In the genomic region with DNA sequence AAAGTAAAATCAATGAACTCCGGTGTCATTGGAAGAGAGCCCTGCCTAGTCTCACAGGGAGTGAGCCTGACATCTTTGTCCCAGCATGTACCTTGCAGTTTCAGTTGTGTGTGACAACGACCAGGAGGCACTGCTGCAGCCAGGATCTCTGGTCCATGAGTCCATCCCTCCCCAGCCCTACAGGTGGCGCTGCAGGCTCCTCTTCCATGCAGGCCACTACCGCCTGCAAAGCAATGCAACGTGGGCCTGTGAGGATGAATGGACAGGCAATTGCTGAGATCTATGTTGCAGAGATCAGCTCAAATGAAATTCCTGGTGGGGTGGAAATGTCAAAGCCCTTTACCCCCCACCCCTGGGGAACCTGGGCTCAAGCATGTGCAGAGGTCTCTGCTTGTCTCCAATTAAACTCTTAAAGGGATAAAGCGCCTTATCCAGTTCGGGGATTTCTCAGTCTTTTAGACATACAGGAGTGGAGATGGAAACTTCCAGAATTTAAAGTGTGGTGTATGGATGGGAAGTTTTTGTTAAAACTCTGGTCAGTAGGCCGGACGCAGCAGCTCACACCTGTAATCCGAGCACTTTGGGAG, we compare ENCODE assay signal across 8 cellular contexts. TPM values are rescaled to one million over a fixed set of nuclear protein-coding genes. Genes with fewer than 3 reads are reported as not detected.
DNase-seq lines count a peak whose midpoint lies in the region; ATAC-seq and TF ChIP-seq lines count a peak whose summit lies in the region.

No MANE protein-coding gene starts in this region.

- no peak overlapping the region for H3K27ac ChIP-seq in CD4-positive, alpha-beta memory T cell (ENCODE audit: low read depth, low read length)
- no peak overlapping the region for H3K27ac ChIP-seq in testis

- no peak overlapping the region for H3K4me3 Mint-ChIP-seq in CD4-positive, alpha-beta memory T cell

- H3K4me1 ChIP-seq in CD4-positive, alpha-beta memory T cell (ENCODE audit: insufficient read depth, low read length) = no peaks in the 10 kb centered on the region
- no peaks in the 10 kb centered on the region for H3K4me1 ChIP-seq in testis

- peaks cover 3 to 6% (median 5%) of the 10 kb centered on the region in 4 donors for H3K4me1 Mint-ChIP-seq in CD4-positive, alpha-beta memory T cell

- TF ChIP-seq CTCF in fibroblast of the aortic adventitia (IDR thresholded peaks at IDR 0.05; ENCODE audit: insufficient read depth, low read length) = peak; percentile 95
- TF ChIP-seq CTCF in testis (IDR thresholded peaks at IDR 0.05) = peak; percentile 68 to 86 (median 81)

- peaks cover 0 to 6% of the 10 kb centered on the region in 2 donors for H3K36me3 Mint-ChIP-seq in CD4-positive, alpha-beta memory T cell

- no peaks in the 10 kb centered on the region for H3K9me3 ChIP-seq in CD4-positive, alpha-beta memory T cell (ENCODE audit: control insufficient read depth in 1 of 2, low read length in 2 of 2)
- no peaks in the 10 kb centered on the region for H3K9me3 ChIP-seq in testis

- no peaks in the 10 kb centered on the region for H3K27me3 Mint-ChIP-seq in CD4-positive, alpha-beta memory T cell

- no peaks in the 10 kb centered on the region for H3K9me3 Mint-ChIP-seq in CD4-positive, alpha-beta memory T cell

- no peak for TF ChIP-seq POLR2A in testis (IDR thresholded peaks at IDR 0.05)

- peak overlapping the region in 2 of 7 donors; percentile 17 to 24 for H3K27ac Mint-ChIP-seq in CD4-positive, alpha-beta memory T cell

- DNase-seq in CD4-positive, alpha-beta memory T cell = peak; percentile 65 to 71 (median 67)
- peak; percentile 75 for DNase-seq in Jurkat, Clone E6-1 (ENCODE audit: low read depth, low spot score)
- DNase-seq in RPMI7951 (ENCODE audit: low read depth) (peak; percentile 80), fibroblast of the aortic adventitia (ENCODE audit: low read depth) (peak; percentile 78), nucleus accumbens (lab: John Stamatoyannopoulos, UW) (peak in 52 of 56 donors; percentile 4 to 87 (median 60)), testis (peak; percentile 94)
- peak; percentile 44 to 57 for DNase-seq in activated T-helper 1 cell treated with anti-CD3 and anti-CD28 coated beads, Interleukin-2, amount 50 U/mL, for 16 hours (ENCODE audit: low read depth in 1 of 2, low spot score in 1 of 2)

- intact Hi-C loops in CD4-positive, alpha-beta memory T cell (cut with micrococcal nuclease) = loop anchor here (1.0 kb wide), 1 partner anchor 79 kb away; no protein-coding TSS in a partner anchor
- intact Hi-C loops in testis (cut with DNase I; ENCODE audit: low total_unique reads) = no loop called here

- H3K4me3 ChIP-seq in CD4-positive, alpha-beta memory T cell (ENCODE audit: low read length in 2 of 2) = no peak overlapping the region
- H3K4me3 ChIP-seq in Jurkat, Clone E6-1 (ENCODE audit: low read length) = no peak overlapping the region
- H3K4me3 ChIP-seq in fibroblast of the aortic adventitia (ENCODE audit: low read depth, low read length) (no peak overlapping the region), testis (no peak overlapping the region)

- CTCF ChIA-PET in CD4-positive, alpha-beta memory T cell (lab: Charles Lee; ENCODE audit: partially characterized antibody) = interaction anchor here (1.0 to 4.9 kb wide), 9 partner anchors 13 to 494 kb away, joined by 3 to 28 read pairs (median 4); no protein-coding TSS in a partner anchor

- peak; percentile 64 for ATAC-seq in GM21367 (IDR thresholded peaks at IDR 0.05; ENCODE audit: unreplicated experiment)

- POLR2A ChIA-PET in CD4-positive, alpha-beta memory T cell (lab: Charles Lee; ENCODE audit: partially characterized antibody) = interaction anchor here (1.4 kb wide), 1 partner anchor 35 kb away, joined by 3 read pairs; a partner anchor contains a TSS

- peaks cover 7% of the 10 kb centered on the region for H3K36me3 ChIP-seq in CD4-positive, alpha-beta memory T cell (ENCODE audit: insufficient read depth, low read length)
- no peaks in the 10 kb centered on the region for H3K36me3 ChIP-seq in testis (ENCODE audit: low read depth, missing control alignments)

- no peaks in the 10 kb centered on the region for H3K27me3 ChIP-seq in CD4-positive, alpha-beta memory T cell (ENCODE audit: insufficient read depth, low read length)
- no peaks in the 10 kb centered on the region for H3K27me3 ChIP-seq in testis

- WGBS in testis, 2 donors = 46 to 48% methylated on average over 10 of the region's 10 CpGs

RNA-seq across cellular contexts. Expression of a gene that starts 35.8 kb away (rescaled TPM):
- total RNA-seq in CD4-positive, alpha-beta memory T cell = 10 to 100 TPM; 75.6 to 87.9 TPM
- 10 to 100 TPM; 49.3 to 75.6 TPM for polyA plus RNA-seq in CD4-positive, alpha-beta memory T cell
- 338 TPM for polyA plus RNA-seq in Jurkat, Clone E6-1 (2012; ENCODE audit: insufficient read depth, insufficient read length)
- total RNA-seq in RPMI7951 (2014; rRNA removed; shearing (Covaris generic)) = 761 and 779 TPM in 2 replicates
- 265 and 457 TPM in 2 replicates for total RNA-seq in fibroblast of the aortic adventitia (ENCODE audit: low replicate concordance)
- 100 to 1,000 TPM; 112 to 184 TPM for total RNA-seq in testis
- polyA plus RNA-seq in testis (ENCODE audit: insufficient read depth, low read depth, low replicate concordance) = 99.9 TPM

RNA-seq across cellular contexts. Expression of a gene that starts 59.0 kb away (rescaled TPM):
- total RNA-seq in CD4-positive, alpha-beta memory T cell = 10 to 100 TPM; 15.7 to 16.6 TPM
- polyA plus RNA-seq in CD4-positive, alpha-beta memory T cell = 10 to 100 TPM in 1 of 2 donors, 1 to 10 TPM in 1; 6.6 to 26.4 TPM
- polyA plus RNA-seq in Jurkat, Clone E6-1 (2012; ENCODE audit: insufficient read depth, insufficient read length) = 21.4 TPM
- total RNA-seq in RPMI7951 (2014; rRNA removed; shearing (Covaris generic)) = 4.3 and 5.0 TPM in 2 replicates
- total RNA-seq in fibroblast of the aortic adventitia (ENCODE audit: low replicate concordance) (1.6 and 2.9 TPM in 2 replicates), testis (10 to 100 TPM; 36.3 to 44.5 TPM)
- polyA plus RNA-seq in testis (ENCODE audit: insufficient read depth, low read depth, low replicate concordance) = 42.3 TPM
